ENCODE assay signal across 8 cellular contexts in genomic region chr5:168114444-168115017, GRCh38.
DNase-seq lines count a peak whose midpoint lies in the region; ATAC-seq lines count a peak whose summit lies in the region.

No MANE protein-coding gene starts in this region.

- intact Hi-C loops in right cardiac atrium (cut with DNase I) (no loop called here), sciatic nerve (cut with DNase I) (no loop called here)

- no peaks in the 10 kb centered on the region for H3K27me3 ChIP-seq in right cardiac atrium (ENCODE audit: control insufficient read depth, insufficient read depth)

- H3K27ac ChIP-seq in right cardiac atrium (ENCODE audit: low read length) = no peak overlapping the region

- ATAC-seq in GM19455 (IDR thresholded peaks at IDR 0.05; ENCODE audit: unreplicated experiment) = peak; percentile 90
- peak; percentile 86 for ATAC-seq in HG03378 (IDR thresholded peaks at IDR 0.05; ENCODE audit: unreplicated experiment)
- ATAC-seq in right cardiac atrium = peak; percentile 59 to 66
- no peak for ATAC-seq in sciatic nerve

- peak; percentile 46 for DNase-seq in ELR (ENCODE audit: low read depth)
- DNase-seq in NCI-H82 treated with DMSO at 0.1 percent for 48 hours (lab: John Stamatoyannopoulos, UW; ENCODE audit: unreplicated experiment) = peak; percentile 60
- DNase-seq in activated T-cell treated with anti-CD3 and anti-CD28 coated beads, Interleukin-2, amount 50 U/mL, for 48 hours = peak; percentile 79 to 80
- DNase-seq in right cardiac atrium = peak; percentile 21 to 61 (median 42)
- DNase-seq in stimulated activated CD8-positive, alpha-beta memory T cell treated with anti-CD3 and anti-CD28 coated beads, Interleukin-2, amount 100 ng/mL, for 48 hours (ENCODE audit: low read depth in 2 of 2) = peak; percentile 11 to 41
- DNase-seq in sciatic nerve (ENCODE audit: low spot score) = no peak

- 82% methylated on average over 6 of the region's 6 CpGs for WGBS in right cardiac atrium

- no peaks in the 10 kb centered on the region for H3K4me1 ChIP-seq in right cardiac atrium (ENCODE audit: control insufficient read depth, insufficient read depth, low read length)

- no peaks in the 10 kb centered on the region for H3K9me3 ChIP-seq in right cardiac atrium (ENCODE audit: control insufficient read depth, low read length)

- no peak overlapping the region for H3K4me3 ChIP-seq in right cardiac atrium (ENCODE audit: low read length)
